In the genomic region with DNA sequence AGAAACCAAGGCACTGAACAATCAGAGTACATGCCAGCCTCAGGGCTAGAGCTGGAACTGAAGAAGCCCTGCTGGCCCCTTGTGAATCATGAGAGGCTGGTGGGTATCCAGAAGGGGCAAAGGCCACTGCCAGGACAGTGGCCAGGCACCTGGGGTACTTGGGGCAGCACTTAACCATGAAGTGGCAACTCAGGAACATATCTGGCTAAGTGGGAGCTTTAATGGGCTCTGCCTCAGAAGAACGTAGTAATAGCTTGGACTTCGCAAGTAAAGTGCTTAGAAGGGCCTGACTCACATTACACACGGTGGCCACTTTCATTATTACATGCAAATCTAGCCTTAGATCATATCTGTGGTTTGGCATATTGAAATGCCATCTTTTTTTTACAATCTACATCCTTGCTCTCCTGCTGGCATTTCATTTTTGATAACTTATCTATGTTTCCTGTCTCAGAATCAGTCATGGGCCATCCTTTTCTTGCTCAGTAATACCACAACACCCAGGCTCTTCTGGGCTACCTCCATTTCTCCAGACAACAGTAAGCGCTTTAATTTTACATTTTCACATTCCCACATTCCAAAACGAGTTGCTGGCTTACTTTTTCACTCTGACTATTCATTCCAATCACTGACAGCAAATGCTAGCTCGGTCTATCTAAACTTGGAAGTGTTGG, we compare ENCODE assay signal across 10 cellular contexts. TPM values are rescaled to one million over a fixed set of nuclear protein-coding genes. Genes with fewer than 3 reads are reported as not detected.
DNase-seq lines count a peak whose midpoint lies in the region; ATAC-seq and TF ChIP-seq lines count a peak whose summit lies in the region.
"Had no signal": no experiment of that assay in that cellular context is flagged by ENCODE, and none has a peak within 500 bp of the region (broad histone marks: within the 10 kb centered on the region; RNA-seq: fewer than 3 reads in every experiment).

No MANE protein-coding gene starts in this region.

- peaks cover 4% of the 10 kb centered on the region; the same call in 1 of the 2 replicates for H4K20me1 ChIP-seq in PC-3 (ENCODE audit: low read length)
- H4K20me1 ChIP-seq in hepatocyte (ENCODE audit: insufficient read depth, poor library complexity, severe bottlenecking), result peaks cover 8% of the 10 kb centered on the region

- H3K9me3 ChIP-seq in PC-3 (ENCODE audit: low read length) (no peaks in the 10 kb centered on the region), hepatocyte (ENCODE audit: low read depth) (no peaks in the 10 kb centered on the region)

- TF ChIP-seq CTCF in PC-3 (conservative IDR thresholded peaks at IDR 0.05; ENCODE audit: low read depth, low read length) (no peak), fibroblast of pulmonary artery (IDR thresholded peaks at IDR 0.05; ENCODE audit: low read length, missing control alignments) (no peak), hepatocyte (IDR thresholded peaks at IDR 0.05; ENCODE audit: poor library complexity) (no peak), mesothelial cell of epicardium (IDR thresholded peaks at IDR 0.05; ENCODE audit: unreplicated experiment) (no peak)

- H3K27ac Mint-ChIP-seq in mesothelial cell of epicardium, result no peak overlapping the region

- no peak overlapping the region for H3K9ac ChIP-seq in PC-3 (ENCODE audit: low read length)

- WGBS in hepatocyte (ENCODE audit: low lambda C conversion rate, missing lambda C conversion rate), result 88% methylated on average over 6 of the region's 6 CpGs

- H3K36me3 Mint-ChIP-seq in mesothelial cell of epicardium, result peaks cover 14% of the 10 kb centered on the region

- BruUV-seq in PC-3 (replicated peaks; lab: Mats Ljungman, UMichigan), result no TSS peak

- intact Hi-C loops in PC-3 (cut with micrococcal nuclease), result no loop called here

- H3K27me3 ChIP-seq in PC-3 (ENCODE audit: low read length), result no peaks in the 10 kb centered on the region
- H3K27me3 ChIP-seq in hepatocyte, result no peaks in the 10 kb centered on the region

- DNase-seq in CMK (ENCODE audit: low read depth) (peak; percentile 30), PC-3 (peak; percentile 15), fibroblast of pulmonary artery (ENCODE audit: low read depth) (peak; percentile 45), hepatocyte (ENCODE audit: low spot score) (no peak), mesothelial cell of epicardium (ENCODE audit: low spot score in 2 of 2, unreplicated experiment in 2 of 2) (no peak)
- DNase-seq in stimulated activated CD4-positive, alpha-beta T cell treated with anti-CD3 and anti-CD28 coated beads, Interleukin-12 subunit alpha, Interleukin-12 subunit beta, amount 100 ng/mL, for 4 hours, result no peak
- DNase-seq: activated gamma-delta T cell treated with Interleukin-2 at 50 U/mL for 16 hours had no signal

- ATAC-seq in GM21381 (IDR thresholded peaks at IDR 0.05; ENCODE audit: unreplicated experiment) (peak; percentile 72), PC-3 (peak; percentile 64), HG02610 (IDR thresholded peaks at IDR 0.05; ENCODE audit: unreplicated experiment) (no peak)

- H3K4me3 ChIP-seq in PC-3 (ENCODE audit: low read length) (no peak overlapping the region), fibroblast of pulmonary artery (replicated peaks; ENCODE audit: low read depth, low read length) (no peak overlapping the region), hepatocyte (no peak overlapping the region)

- H3K9me2 ChIP-seq in PC-3 (replicated peaks; ENCODE audit: low read length) (no peaks in the 10 kb centered on the region), hepatocyte (replicated peaks; ENCODE audit: insufficient read depth) (no peaks in the 10 kb centered on the region)

- peaks cover 22% of the 10 kb centered on the region for H3K79me2 ChIP-seq in PC-3 (ENCODE audit: low read length)
- H3K79me2 ChIP-seq in hepatocyte, result peaks cover 41% of the 10 kb centered on the region

- H3K4me1 ChIP-seq in PC-3 (ENCODE audit: insufficient read depth, low read length), result no peaks in the 10 kb centered on the region
- peaks cover 5% of the 10 kb centered on the region for H3K4me1 ChIP-seq in hepatocyte (ENCODE audit: insufficient read depth)

- H3K4me1 Mint-ChIP-seq in mesothelial cell of epicardium, result peaks cover 3% of the 10 kb centered on the region

- POLR2A ChIA-PET in PC-3 (lab: Charles Lee; ENCODE audit: unreplicated experiment), result no interaction called here

- CTCF ChIA-PET in PC-3 (lab: Charles Lee), result interaction anchor here (0.7 kb wide), 1 partner anchor 50 kb away, joined by 3 read pairs; no protein-coding TSS in a partner anchor

- no peak overlapping the region for H3K27ac ChIP-seq in PC-3 (ENCODE audit: low read length)
- no peak overlapping the region for H3K27ac ChIP-seq in hepatocyte

- H3K9me3 Mint-ChIP-seq in mesothelial cell of epicardium, result no peaks in the 10 kb centered on the region

- no peaks in the 10 kb centered on the region for H3K27me3 Mint-ChIP-seq in mesothelial cell of epicardium (ENCODE audit: low read depth)

- H2AFZ ChIP-seq in PC-3 (ENCODE audit: low read length), result no peak overlapping the region
- H2AFZ ChIP-seq in hepatocyte, result no peak overlapping the region

- no peaks in the 10 kb centered on the region for H3F3A ChIP-seq in PC-3 (ENCODE audit: low read length, unreplicated experiment)

- H3K36me3 ChIP-seq in PC-3 (ENCODE audit: low read depth, low read length), result peaks cover 21% of the 10 kb centered on the region
- H3K36me3 ChIP-seq in hepatocyte (replicated peaks; ENCODE audit: insufficient read depth, low read depth), result no peaks in the 10 kb centered on the region

- H3K4me3 Mint-ChIP-seq in mesothelial cell of epicardium, result no peak overlapping the region

- H3K4me2 ChIP-seq in PC-3 (ENCODE audit: low read length), result no peak overlapping the region
- no peak overlapping the region for H3K4me2 ChIP-seq in hepatocyte

RNA-seq across cellular contexts. Expression of a gene that starts 21.6 kb away (rescaled TPM):
- total RNA-seq in PC-3 (2014; rRNA removed), result 5.0 and 7.8 TPM in 2 replicates
- 7.3 and 11.2 TPM in 2 replicates for total RNA-seq in hepatocyte
- 7.3 and 11.9 TPM in 2 replicates for polyA plus RNA-seq in hepatocyte
- total RNA-seq in mesothelial cell of epicardium, result 16.3 to 18.0 TPM (median 16.4 TPM) in 3 replicates

RNA-seq across cellular contexts. Expression of a gene that starts 37.7 kb away (rescaled TPM):
- total RNA-seq in PC-3 (2014; rRNA removed) (16.0 and 17.9 TPM in 2 replicates), hepatocyte (15.5 and 17.8 TPM in 2 replicates), mesothelial cell of epicardium (13.9 to 15.3 TPM (median 15.0 TPM) in 3 replicates)
- 7.4 and 8.8 TPM in 2 replicates for polyA plus RNA-seq in hepatocyte

RNA-seq across cellular contexts. Expression of a gene that starts 39.8 kb away (rescaled TPM):
- total RNA-seq in PC-3 (2014; rRNA removed), result not detected in 2 replicates
- not detected in 2 replicates for total RNA-seq in hepatocyte
- polyA plus RNA-seq in hepatocyte, result not detected in 2 replicates
- total RNA-seq in mesothelial cell of epicardium, result not detected in 3 replicates
- total RNA-seq: mononuclear cell had no signal

RNA-seq across cellular contexts. Expression of a gene that starts 49.1 kb away (rescaled TPM):
- total RNA-seq in PC-3 (2014; rRNA removed), result 82.0 and 98.0 TPM in 2 replicates
- total RNA-seq in hepatocyte, result 29.7 and 30.9 TPM in 2 replicates
- 36.3 and 38.1 TPM in 2 replicates for polyA plus RNA-seq in hepatocyte
- 23.7 to 25.5 TPM (median 24.8 TPM) in 3 replicates for total RNA-seq in mesothelial cell of epicardium

RNA-seq across cellular contexts. Expression of a gene that starts 53.0 kb away (rescaled TPM):
- total RNA-seq in PC-3 (2014; rRNA removed), result not detected in 2 replicates
- not detected in 2 replicates for total RNA-seq in hepatocyte
- not detected in 2 replicates for polyA plus RNA-seq in hepatocyte
- total RNA-seq in mesothelial cell of epicardium, result not detected in 3 replicates
- total RNA-seq: mononuclear cell had no signal

Comparison
In these comparisons a context has a peak if more than half of its experiments do, and no peak if none do; other contexts are left out.
1. DNase-seq: peak in CMK (single experiment), PC-3 (single experiment) and fibroblast of pulmonary artery (single experiment); none in stimulated activated CD4-positive, alpha-beta T cell treated with anti-CD3 and anti-CD28 coated beads, Interleukin-12 subunit alpha, Interleukin-12 subunit beta, amount 100 ng/mL, for 4 hours (single experiment), hepatocyte (single experiment) and mesothelial cell of epicardium (0 of 2).